ENCODE assay signal across 8 cellular contexts in the genomic region with DNA sequence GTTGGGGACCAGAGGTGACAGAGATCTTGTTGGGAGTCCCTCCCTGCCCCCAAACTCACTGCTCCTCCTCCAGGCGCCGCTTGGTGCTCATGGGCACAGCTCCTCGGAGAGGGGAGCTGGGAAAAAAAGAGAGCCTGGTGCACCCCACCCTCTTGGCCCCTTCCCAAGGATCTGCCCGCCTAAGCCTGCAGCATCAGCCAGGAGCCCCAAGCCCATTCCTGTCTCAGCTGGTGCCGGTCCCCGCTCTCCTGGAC. TPM values are rescaled to one million over a fixed set of nuclear protein-coding genes. Genes with fewer than 3 reads are reported as not detected.
A peak's percentile ranks its signal among the peaks of the same experiment; 100 is the strongest.
DNase-seq lines count a peak whose midpoint lies in the region; ATAC-seq, FAIRE-seq and TF ChIP-seq lines count a peak whose summit lies in the region.

No MANE protein-coding gene starts in this region.

- peaks cover 0 to 20% (median 15%) of the 10 kb centered on the region in 4 donors for H3K36me3 ChIP-seq in sigmoid colon

- no peak for TF ChIP-seq POLR2A in sigmoid colon (IDR thresholded peaks at IDR 0.05)

- peaks cover 8% of the 10 kb centered on the region for H3K36me3 Mint-ChIP-seq in activated naive CD8-positive, alpha-beta T cell treated with anti-CD3 and anti-CD28 coated beads for 36 hours

- peaks cover 11% of the 10 kb centered on the region for H3K27me3 Mint-ChIP-seq in activated naive CD8-positive, alpha-beta T cell treated with anti-CD3 and anti-CD28 coated beads for 36 hours

- TF ChIP-seq EP300 in sigmoid colon (IDR thresholded peaks at IDR 0.05) = no peak

- H3K27ac ChIP-seq in right cardiac atrium (ENCODE audit: low read length) = peak overlapping the region; percentile 99
- peak overlapping the region; percentile 98 to 99 (median 98) for H3K27ac ChIP-seq in sigmoid colon

- H3K27me3 ChIP-seq in right cardiac atrium (ENCODE audit: control insufficient read depth, insufficient read depth) (no peaks in the 10 kb centered on the region), sigmoid colon (peaks cover 3 to 11% (median 9%) of the 10 kb centered on the region in 3 donors)

- DNase-seq in EH (ENCODE audit: low read depth) (peak; percentile 85), LoVo (ENCODE audit: low spot score) (peak; percentile 57), right cardiac atrium (peak in 2 of 3 donors; percentile 72 to 82), sigmoid colon (no peak), NCI-H748 (lab: John Stamatoyannopoulos, UW; ENCODE audit: unreplicated experiment) (no peak), GM19239 (ENCODE audit: insufficient read length, low spot score) (no peak)
- no peak for DNase-seq in activated naive CD8-positive, alpha-beta T cell treated with anti-CD3 and anti-CD28 coated beads for 36 hours

- WGBS in right cardiac atrium = 19% methylated on average over 6 of the region's 6 CpGs
- 27 to 47% methylated on average over 6 of the region's 6 CpGs for WGBS in sigmoid colon, 2 donors

- H3K9me3 ChIP-seq in right cardiac atrium (ENCODE audit: control insufficient read depth, low read length) (no peaks in the 10 kb centered on the region), sigmoid colon (no peaks in the 10 kb centered on the region)

- no peak for FAIRE-seq in GM19239 (lab: Jason Lieb, UNC)

- H3K4me1 Mint-ChIP-seq in activated naive CD8-positive, alpha-beta T cell treated with anti-CD3 and anti-CD28 coated beads for 36 hours = peaks cover 40% of the 10 kb centered on the region

- H3K4me3 Mint-ChIP-seq in activated naive CD8-positive, alpha-beta T cell treated with anti-CD3 and anti-CD28 coated beads for 36 hours = peak overlapping the region; percentile 95

- H3K9me3 Mint-ChIP-seq in activated naive CD8-positive, alpha-beta T cell treated with anti-CD3 and anti-CD28 coated beads for 36 hours = no peaks in the 10 kb centered on the region

- peaks cover 10% of the 10 kb centered on the region for H3K4me1 ChIP-seq in right cardiac atrium (ENCODE audit: control insufficient read depth, insufficient read depth, low read length)
- H3K4me1 ChIP-seq in sigmoid colon = peaks cover 0 to 57% (median 52%) of the 10 kb centered on the region in 4 donors

- H3K4me3 ChIP-seq in right cardiac atrium (ENCODE audit: low read length) (peak overlapping the region; percentile 56), sigmoid colon (peak overlapping the region; percentile 49 to 74 (median 66))

- intact Hi-C loops in right cardiac atrium (cut with DNase I) (no loop called here), sigmoid colon (cut with DNase I) (no loop called here)

- H3K27ac Mint-ChIP-seq in activated naive CD8-positive, alpha-beta T cell treated with anti-CD3 and anti-CD28 coated beads for 36 hours = peak overlapping the region; percentile 98

- ATAC-seq in right cardiac atrium (peak; percentile 0 to 1), HG03460 (IDR thresholded peaks at IDR 0.05; ENCODE audit: unreplicated experiment) (no peak)

- no peak for TF ChIP-seq CTCF in sigmoid colon (IDR thresholded peaks at IDR 0.05)

RNA-seq across cellular contexts. Expression of gene HCFC1R1, which starts 0.4 kb away (rescaled TPM):
- total RNA-seq in activated naive CD8-positive, alpha-beta T cell treated with anti-CD3 and anti-CD28 coated beads for 36 hours = 10 to 100 TPM; 23.4 to 23.7 TPM
- total RNA-seq in right cardiac atrium (10 to 100 TPM; 43.7 to 80.5 (median 64.6) TPM), sigmoid colon (10 to 100 TPM; 23.1 to 77.3 (median 32.2) TPM)
- polyA plus RNA-seq in right cardiac atrium (122 TPM), sigmoid colon (10 to 100 TPM; 52.9 to 82.5 (median 53.1) TPM)

RNA-seq across cellular contexts. Expression of gene THOC6, which starts 0.5 kb away (rescaled TPM):
- 10 to 100 TPM; 48.7 to 53.1 TPM for total RNA-seq in activated naive CD8-positive, alpha-beta T cell treated with anti-CD3 and anti-CD28 coated beads for 36 hours
- 10 to 100 TPM; 11.1 to 13.7 (median 13.0) TPM for total RNA-seq in right cardiac atrium
- 13.1 TPM for polyA plus RNA-seq in right cardiac atrium
- 10 to 100 TPM in 3 of 4 donors, 1 to 10 TPM in 1; 8.6 to 15.8 (median 13.4) TPM for total RNA-seq in sigmoid colon
- polyA plus RNA-seq in sigmoid colon = 10 to 100 TPM; 16.8 to 35.8 (median 18.5) TPM

RNA-seq across cellular contexts. Expression of gene TNFRSF12A, which starts 3.2 kb away (rescaled TPM):
- total RNA-seq in activated naive CD8-positive, alpha-beta T cell treated with anti-CD3 and anti-CD28 coated beads for 36 hours = 1 to 10 TPM; 1.2 to 1.5 TPM
- total RNA-seq in right cardiac atrium (10 to 100 TPM; 13.8 to 50.8 (median 28.0) TPM), sigmoid colon (10 to 100 TPM in 3 of 4 donors, 1 to 10 TPM in 1; 6.1 to 78.2 (median 12.7) TPM)
- polyA plus RNA-seq in right cardiac atrium (94.7 TPM), sigmoid colon (10 to 100 TPM in 1 of 3 donors, 1 to 10 TPM in 2; 6.6 to 16.3 (median 7.9) TPM)

RNA-seq across cellular contexts. Expression of gene CLDN6, which starts 5.4 kb away (rescaled TPM):
- total RNA-seq in activated naive CD8-positive, alpha-beta T cell treated with anti-CD3 and anti-CD28 coated beads for 36 hours = not detected
- total RNA-seq in right cardiac atrium (not detected), sigmoid colon (not detected)
- polyA plus RNA-seq in right cardiac atrium (not detected), sigmoid colon (not detected)

RNA-seq across cellular contexts. Expression of gene CLDN9, which starts 10.6 kb away (rescaled TPM):
- not detected for total RNA-seq in activated naive CD8-positive, alpha-beta T cell treated with anti-CD3 and anti-CD28 coated beads for 36 hours
- total RNA-seq in right cardiac atrium (under 1 TPM; 0.14 to 0.46 (median 0.25) TPM), sigmoid colon (not detected)
- polyA plus RNA-seq in right cardiac atrium (0.41 TPM), sigmoid colon (under 1 TPM in 1 of 3 donors, not detected in 2; 0.28 TPM)

Comparison
In these comparisons a context has a peak if more than half of its experiments do, and no peak if none do; other contexts are left out.
1. DNase-seq: peak in EH (single experiment), LoVo (single experiment) and right cardiac atrium (2 of 3); none in activated naive CD8-positive, alpha-beta T cell treated with anti-CD3 and anti-CD28 coated beads for 36 hours (single experiment), sigmoid colon (single experiment), NCI-H748 (single experiment) and GM19239 (single experiment).